9 cellular contexts compared by ENCODE assay signal in the genomic region with DNA sequence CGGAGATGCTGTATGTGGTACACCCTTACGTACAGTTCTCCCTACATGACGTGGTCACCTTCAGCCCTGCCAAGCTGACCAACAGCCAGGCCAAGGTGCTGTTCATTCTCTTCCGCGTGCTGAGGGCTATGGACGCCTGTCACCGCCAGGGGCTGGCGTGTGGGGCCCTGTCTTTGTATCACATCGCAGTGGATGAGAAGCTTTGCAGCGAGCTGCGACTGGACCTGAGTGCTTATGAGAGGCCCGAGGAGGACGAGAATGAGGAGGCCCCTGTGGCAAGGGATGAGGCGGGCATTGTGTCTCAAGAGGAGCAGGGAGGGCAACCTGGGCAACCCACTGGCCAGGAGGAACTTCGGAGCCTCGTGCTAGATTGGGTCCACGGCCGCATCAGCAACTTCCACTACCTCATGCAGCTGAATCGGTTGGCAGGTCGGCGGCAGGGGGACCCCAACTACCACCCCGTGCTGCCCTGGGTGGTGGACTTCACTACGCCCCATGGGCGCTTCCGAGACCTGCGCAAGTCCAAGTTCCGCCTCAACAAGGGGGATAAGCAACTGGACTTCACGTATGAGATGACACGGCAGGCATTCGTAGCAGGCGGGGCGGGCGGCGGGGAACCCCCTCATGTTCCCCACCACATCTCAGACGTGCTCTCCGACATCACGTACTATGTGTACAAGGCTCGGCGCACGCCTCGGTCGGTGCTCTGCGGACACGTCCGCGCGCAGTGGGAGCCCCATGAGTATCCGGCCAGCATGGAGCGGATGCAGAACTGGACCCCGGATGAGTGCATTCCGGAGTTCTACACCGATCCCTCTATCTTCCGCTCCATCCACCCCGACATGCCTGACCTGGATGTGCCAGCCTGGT. TPM values are rescaled to one million over a fixed set of nuclear protein-coding genes. Genes with fewer than 3 reads are reported as not detected.
DNase-seq lines count a peak whose midpoint lies in the region; ATAC-seq and TF ChIP-seq lines count a peak whose summit lies in the region.
"Had no signal": no experiment of that assay in that cellular context is flagged by ENCODE, and none has a peak within 500 bp of the region (broad histone marks: within the 10 kb centered on the region; RNA-seq: fewer than 3 reads in every experiment).

No MANE protein-coding gene starts in this region.

- H3K27ac ChIP-seq in RWPE2 (ENCODE audit: poor library complexity, severe bottlenecking), result peak overlapping the region; percentile 58
- no peak overlapping the region for H3K27ac ChIP-seq in fibroblast of lung (ENCODE audit: insufficient read depth, low read length)
- H3K27ac ChIP-seq in rectal smooth muscle tissue (ENCODE audit: low read depth, low read length), result no peak overlapping the region

- DNase-seq in GM12864 (ENCODE audit: low read depth) (no peak), RWPE2 (ENCODE audit: low spot score) (peak; percentile 63), fibroblast of lung (ENCODE audit: low read depth in 2 of 2) (no peak), NCI-H2029 (lab: John Stamatoyannopoulos, UW) (no peak), dedifferentiated amniotic fluid mesenchymal stem cell (ENCODE audit: extremely low spot score) (no peak)
- DNase-seq: NCI-H526 treated with DMSO at 0.1 percent for 48 hours had no signal

- ATAC-seq in RWPE2 (ENCODE audit: low read depth) (no peak), GM21786 (IDR thresholded peaks at IDR 0.05; ENCODE audit: unreplicated experiment) (no peak), HG02798 (IDR thresholded peaks at IDR 0.05; ENCODE audit: poor library complexity, unreplicated experiment) (no peak)

- H3K4me3 ChIP-seq in GM12864 (ENCODE audit: low read depth, low read length), result peak overlapping the region; percentile 72; the same call in 1 of the 2 replicates
- no peak overlapping the region for H3K4me3 ChIP-seq in RWPE2 (ENCODE audit: severe bottlenecking)
- H3K4me3 ChIP-seq in fibroblast of lung (replicated peaks in 1 of 4; ENCODE audit: control extremely low read depth in 1 of 4, insufficient read depth in 1 of 4, low read depth in 3 of 4, low read length in 4 of 4), result peak overlapping the region in 3 of 4 experiments; percentile 39 to 63 (median 61)
- peak overlapping the region; percentile 76 for H3K4me3 ChIP-seq in rectal smooth muscle tissue (ENCODE audit: low read length)

- H3K9me3 ChIP-seq in RWPE2 (ENCODE audit: severe bottlenecking) (no peaks in the 10 kb centered on the region), fibroblast of lung (ENCODE audit: control insufficient read depth, insufficient read depth, low read depth, low read length) (no peaks in the 10 kb centered on the region)

- no peak overlapping the region for H2AFZ ChIP-seq in fibroblast of lung (ENCODE audit: low read length)

- H3K27me3 ChIP-seq in RWPE2 (ENCODE audit: insufficient read depth, poor library complexity, severe bottlenecking) (no peaks in the 10 kb centered on the region), fibroblast of lung (ENCODE audit: control insufficient read depth, insufficient read depth, low read length) (no peaks in the 10 kb centered on the region), rectal smooth muscle tissue (ENCODE audit: control insufficient read depth, insufficient read depth, low read length) (no peaks in the 10 kb centered on the region)

- H4K20me1 ChIP-seq in fibroblast of lung (ENCODE audit: control insufficient read depth, extremely low read depth, insufficient read depth, low read length), result no peaks in the 10 kb centered on the region

- H3K9ac ChIP-seq in fibroblast of lung (ENCODE audit: insufficient read depth, low read length) (no peak overlapping the region), rectal smooth muscle tissue (ENCODE audit: low read length) (no peak overlapping the region)

- H3K4me1 ChIP-seq in RWPE2 (ENCODE audit: insufficient read depth, poor library complexity, severe bottlenecking), result peaks cover 8% of the 10 kb centered on the region
- peaks cover 8% of the 10 kb centered on the region for H3K4me1 ChIP-seq in fibroblast of lung (ENCODE audit: control insufficient read depth, extremely low read depth, insufficient read depth, low read length)
- H3K4me1 ChIP-seq in rectal smooth muscle tissue (ENCODE audit: control insufficient read depth, insufficient read depth, low read length), result peaks cover 3% of the 10 kb centered on the region

- peak overlapping the region; percentile 75 for H3K4me2 ChIP-seq in fibroblast of lung (ENCODE audit: extremely low read depth, insufficient read depth, low read length)

- peaks cover 5% of the 10 kb centered on the region for H3K79me2 ChIP-seq in fibroblast of lung (ENCODE audit: control insufficient read depth, insufficient read depth, low read length)

- TF ChIP-seq CTCF in GM12864 (IDR thresholded peaks at IDR 0.05; ENCODE audit: low read depth, low read length, missing control alignments) (no peak), RWPE2 (IDR thresholded peaks at IDR 0.05; ENCODE audit: poor library complexity, severe bottlenecking) (no peak), fibroblast of lung (conservative IDR thresholded peaks at IDR 0.05 in 1 of 2, IDR thresholded peaks at IDR 0.05 in 1 of 2; ENCODE audit: low read depth in 1 of 2, low read length in 2 of 2) (no peak)

- H3K36me3 ChIP-seq in RWPE2 (ENCODE audit: low read depth), result no peaks in the 10 kb centered on the region
- peaks cover 12% of the 10 kb centered on the region for H3K36me3 ChIP-seq in fibroblast of lung (ENCODE audit: control insufficient read depth, insufficient read depth, low read length)
- H3K36me3 ChIP-seq in rectal smooth muscle tissue (ENCODE audit: control insufficient read depth, insufficient read depth, low read length), result peaks cover under 1% of the 10 kb centered on the region

RNA-seq across cellular contexts. Expression of gene WDR81, which starts 1.4 kb away (rescaled TPM):
- 26.2 and 31.5 TPM in 2 replicates for total RNA-seq in fibroblast of lung
- polyA plus RNA-seq in fibroblast of lung, result 5.4 and 6.6 TPM in 2 replicates
- polyA plus RNA-seq in fibroblast of lung (2012), result 11.7 and 15.4 TPM in 2 replicates
- 18.6 and 20.9 TPM in 2 replicates for polyA minus RNA-seq in fibroblast of lung (ENCODE audit: low replicate concordance)

RNA-seq across cellular contexts. Expression of gene TLCD2, which starts 15.7 kb away (rescaled TPM):
- 5.1 and 9.7 TPM in 2 replicates for total RNA-seq in fibroblast of lung
- 3.3 and 7.1 TPM in 2 replicates for polyA plus RNA-seq in fibroblast of lung
- 3.8 and 10.9 TPM in 2 replicates for polyA plus RNA-seq in fibroblast of lung (2012)
- 2.7 and 12.4 TPM in 2 replicates for polyA minus RNA-seq in fibroblast of lung (ENCODE audit: low replicate concordance)

RNA-seq across cellular contexts. Expression of gene SERPINF2, which starts 16.8 kb away (rescaled TPM):
- total RNA-seq in fibroblast of lung, result under 0.01 and 0.17 TPM in 2 replicates
- 0.06 and 0.09 TPM in 2 replicates for polyA plus RNA-seq in fibroblast of lung
- polyA plus RNA-seq in fibroblast of lung (2012), result 0.10 TPM in 1 of 2 replicates, not detected in the other
- 0.59 TPM in 1 of 2 replicates, not detected in the other for polyA minus RNA-seq in fibroblast of lung (ENCODE audit: low replicate concordance)

RNA-seq across cellular contexts. Expression of gene SERPINF1, which starts 36.0 kb away (rescaled TPM):
- 199 and 429 TPM in 2 replicates for total RNA-seq in fibroblast of lung
- 140 and 360 TPM in 2 replicates for polyA plus RNA-seq in fibroblast of lung
- polyA plus RNA-seq in fibroblast of lung (2012), result 77.7 and 190 TPM in 2 replicates
- polyA minus RNA-seq in fibroblast of lung (ENCODE audit: low replicate concordance), result 42.1 and 138 TPM in 2 replicates

RNA-seq across cellular contexts. Expression of gene PRPF8, which starts 41.2 kb away (rescaled TPM):
- 74.5 and 122 TPM in 2 replicates for total RNA-seq in fibroblast of lung
- 88.9 and 140 TPM in 2 replicates for polyA plus RNA-seq in fibroblast of lung
- 132 and 182 TPM in 2 replicates for polyA plus RNA-seq in fibroblast of lung (2012)
- polyA minus RNA-seq in fibroblast of lung (ENCODE audit: low replicate concordance), result 607 and 770 TPM in 2 replicates
